ENCODE assay signal across 1 cellular context in genomic region chr6:43172127-43173007, GRCh38.
A peak's percentile ranks its signal among the peaks of the same experiment; 100 is the strongest.
TF ChIP-seq lines count a peak whose summit lies in the region.

No MANE protein-coding gene starts in this region.

TF ChIP-seq in HepG2, 621 proteins besides CTCF, POLR2A, EP300 and RAD21 (continued from another document and continues in another):
- TF ChIP-seq, protein P1, sequence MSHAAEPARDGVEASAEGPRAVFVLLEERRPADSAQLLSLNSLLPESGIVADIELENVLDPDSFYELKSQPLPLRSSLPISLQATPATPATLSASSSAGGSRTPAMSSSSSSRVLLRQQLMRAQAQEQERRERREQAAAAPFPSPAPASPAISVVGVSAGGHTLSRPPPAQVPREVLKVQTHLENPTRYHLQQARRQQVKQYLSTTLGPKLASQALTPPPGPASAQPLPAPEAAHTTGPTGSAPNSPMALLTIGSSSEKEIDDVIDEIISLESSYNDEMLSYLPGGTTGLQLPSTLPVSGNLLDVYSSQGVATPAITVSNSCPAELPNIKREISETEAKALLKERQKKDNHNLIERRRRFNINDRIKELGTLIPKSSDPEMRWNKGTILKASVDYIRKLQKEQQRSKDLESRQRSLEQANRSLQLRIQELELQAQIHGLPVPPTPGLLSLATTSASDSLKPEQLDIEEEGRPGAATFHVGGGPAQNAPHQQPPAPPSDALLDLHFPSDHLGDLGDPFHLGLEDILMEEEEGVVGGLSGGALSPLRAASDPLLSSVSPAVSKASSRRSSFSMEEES (CRISPR knock-in tag; IDR thresholded peaks at IDR 0.05), result 0 out of 2 replicates have a peak, but pooled peaks have one; percentile 10
- TF ChIP-seq, protein P2, sequence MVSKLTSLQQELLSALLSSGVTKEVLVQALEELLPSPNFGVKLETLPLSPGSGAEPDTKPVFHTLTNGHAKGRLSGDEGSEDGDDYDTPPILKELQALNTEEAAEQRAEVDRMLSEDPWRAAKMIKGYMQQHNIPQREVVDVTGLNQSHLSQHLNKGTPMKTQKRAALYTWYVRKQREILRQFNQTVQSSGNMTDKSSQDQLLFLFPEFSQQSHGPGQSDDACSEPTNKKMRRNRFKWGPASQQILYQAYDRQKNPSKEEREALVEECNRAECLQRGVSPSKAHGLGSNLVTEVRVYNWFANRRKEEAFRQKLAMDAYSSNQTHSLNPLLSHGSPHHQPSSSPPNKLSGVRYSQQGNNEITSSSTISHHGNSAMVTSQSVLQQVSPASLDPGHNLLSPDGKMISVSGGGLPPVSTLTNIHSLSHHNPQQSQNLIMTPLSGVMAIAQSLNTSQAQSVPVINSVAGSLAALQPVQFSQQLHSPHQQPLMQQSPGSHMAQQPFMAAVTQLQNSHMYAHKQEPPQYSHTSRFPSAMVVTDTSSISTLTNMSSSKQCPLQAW (CRISPR knock-in tag; IDR thresholded peaks at IDR 0.05), result peak; percentile 50; the same call in 1 of the 2 replicates
- TF ChIP-seq ZNF234 (CRISPR knock-in tag; conservative IDR thresholded peaks at IDR 0.05) (0 out of 2 replicates have a peak, but pooled peaks have one; percentile 69), ZNF280B (CRISPR knock-in tag; IDR thresholded peaks at IDR 0.05; ENCODE audit: borderline replicate concordance) (peak; percentile 6; the same call in 1 of the 2 replicates), ZFP37 (CRISPR knock-in tag; IDR thresholded peaks at IDR 0.05; ENCODE audit: borderline replicate concordance) (0 out of 2 replicates have a peak, but pooled peaks have one; percentile 60), ERF (CRISPR knock-in tag; IDR thresholded peaks at IDR 0.05) (0 out of 2 replicates have a peak, but pooled peaks have one; percentile 12), ZNF768 (CRISPR knock-in tag; IDR thresholded peaks at IDR 0.05) (0 out of 2 replicates have a peak, but pooled peaks have one; percentile 33), ATM (IDR thresholded peaks at IDR 0.05; ENCODE audit: borderline replicate concordance) (no peak), PLRG1 (conservative IDR thresholded peaks at IDR 0.05) (no peak), SP1 (IDR thresholded peaks at IDR 0.05) (no peak), SP1 (CRISPR knock-in tag; IDR thresholded peaks at IDR 0.05) (0 out of 2 replicates have a peak, but pooled peaks have one; percentile 31), KDM3A (CRISPR knock-in tag; IDR thresholded peaks at IDR 0.05; ENCODE audit: low read depth) (peak; percentile 57; the same call in 1 of the 2 replicates), ZNF124 (CRISPR knock-in tag; IDR thresholded peaks at IDR 0.05) (0 out of 2 replicates have a peak, but pooled peaks have one; percentile 61), TBX2 (CRISPR knock-in tag; IDR thresholded peaks at IDR 0.05; ENCODE audit: borderline replicate concordance) (peak; percentile 50; the same call in 1 of the 2 replicates), ZNF333 (CRISPR knock-in tag; IDR thresholded peaks at IDR 0.05; ENCODE audit: borderline replicate concordance) (peak; percentile 77; the same call in 1 of the 2 replicates), ZNF605 (CRISPR knock-in tag; IDR thresholded peaks at IDR 0.05) (peak; percentile 59; the same call in 1 of the 2 replicates), CENPX (CRISPR knock-in tag; IDR thresholded peaks at IDR 0.05) (no peak), ZNF263 (CRISPR knock-in tag; IDR thresholded peaks at IDR 0.05) (peak; percentile 50; the same call in 1 of the 2 replicates), TGIF2 (CRISPR knock-in tag; IDR thresholded peaks at IDR 0.05) (peak; percentile 39; the same call in 1 of the 2 replicates), HNF1A (IDR thresholded peaks at IDR 0.05; ENCODE audit: low read depth) (no peak), HNF1A (CRISPR knock-in tag; IDR thresholded peaks at IDR 0.05; ENCODE audit: borderline replicate concordance) (peak; percentile 34), ZNF264 (CRISPR knock-in tag; IDR thresholded peaks at IDR 0.05) (no peak), KDM5A (IDR thresholded peaks at IDR 0.05; ENCODE audit: borderline replicate concordance, low read length) (peak; percentile 21; the same call in 1 of the 2 replicates), ZNF138 (CRISPR knock-in tag; IDR thresholded peaks at IDR 0.05; ENCODE audit: low read depth) (0 out of 2 replicates have a peak, but pooled peaks have one; percentile 25), MYC (CRISPR knock-in tag; IDR thresholded peaks at IDR 0.05; ENCODE audit: borderline replicate concordance) (peak; percentile 54), MTA1 (CRISPR knock-in tag; IDR thresholded peaks at IDR 0.05; ENCODE audit: borderline replicate concordance) (peak; percentile 73; the same call in 1 of the 2 replicates), ZNF225 (CRISPR knock-in tag; IDR thresholded peaks at IDR 0.05) (0 out of 2 replicates have a peak, but pooled peaks have one; percentile 42), SALL1 (CRISPR knock-in tag; IDR thresholded peaks at IDR 0.05) (peak; percentile 25; the same call in 1 of the 2 replicates), GATAD2A (CRISPR knock-in tag; IDR thresholded peaks at IDR 0.05) (0 out of 2 replicates have a peak, but pooled peaks have one; percentile 9), HES4 (CRISPR knock-in tag; IDR thresholded peaks at IDR 0.05; ENCODE audit: borderline replicate concordance) (no peak), BCL6 (CRISPR knock-in tag; IDR thresholded peaks at IDR 0.05) (0 out of 2 replicates have a peak, but pooled peaks have one; percentile 3), ZBTB26 (CRISPR knock-in tag; IDR thresholded peaks at IDR 0.05; ENCODE audit: borderline replicate concordance) (0 out of 2 replicates have a peak, but pooled peaks have one; percentile 19)
- TF ChIP-seq, protein P3, sequence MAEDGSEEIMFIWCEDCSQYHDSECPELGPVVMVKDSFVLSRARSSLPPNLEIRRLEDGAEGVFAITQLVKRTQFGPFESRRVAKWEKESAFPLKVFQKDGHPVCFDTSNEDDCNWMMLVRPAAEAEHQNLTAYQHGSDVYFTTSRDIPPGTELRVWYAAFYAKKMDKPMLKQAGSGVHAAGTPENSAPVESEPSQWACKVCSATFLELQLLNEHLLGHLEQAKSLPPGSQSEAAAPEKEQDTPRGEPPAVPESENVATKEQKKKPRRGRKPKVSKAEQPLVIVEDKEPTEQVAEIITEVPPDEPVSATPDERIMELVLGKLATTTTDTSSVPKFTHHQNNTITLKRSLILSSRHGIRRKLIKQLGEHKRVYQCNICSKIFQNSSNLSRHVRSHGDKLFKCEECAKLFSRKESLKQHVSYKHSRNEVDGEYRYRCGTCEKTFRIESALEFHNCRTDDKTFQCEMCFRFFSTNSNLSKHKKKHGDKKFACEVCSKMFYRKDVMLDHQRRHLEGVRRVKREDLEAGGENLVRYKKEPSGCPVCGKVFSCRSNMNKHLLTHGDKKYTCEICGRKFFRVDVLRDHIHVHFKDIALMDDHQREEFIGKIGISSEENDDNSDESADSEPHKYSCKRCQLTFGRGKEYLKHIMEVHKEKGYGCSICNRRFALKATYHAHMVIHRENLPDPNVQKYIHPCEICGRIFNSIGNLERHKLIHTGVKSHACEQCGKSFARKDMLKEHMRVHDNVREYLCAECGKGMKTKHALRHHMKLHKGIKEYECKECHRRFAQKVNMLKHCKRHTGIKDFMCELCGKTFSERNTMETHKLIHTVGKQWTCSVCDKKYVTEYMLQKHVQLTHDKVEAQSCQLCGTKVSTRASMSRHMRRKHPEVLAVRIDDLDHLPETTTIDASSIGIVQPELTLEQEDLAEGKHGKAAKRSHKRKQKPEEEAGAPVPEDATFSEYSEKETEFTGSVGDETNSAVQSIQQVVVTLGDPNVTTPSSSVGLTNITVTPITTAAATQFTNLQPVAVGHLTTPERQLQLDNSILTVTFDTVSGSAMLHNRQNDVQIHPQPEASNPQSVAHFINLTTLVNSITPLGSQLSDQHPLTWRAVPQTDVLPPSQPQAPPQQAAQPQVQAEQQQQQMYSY (CRISPR knock-in tag; IDR thresholded peaks at IDR 0.05), result no peak
- TF ChIP-seq, protein P4, sequence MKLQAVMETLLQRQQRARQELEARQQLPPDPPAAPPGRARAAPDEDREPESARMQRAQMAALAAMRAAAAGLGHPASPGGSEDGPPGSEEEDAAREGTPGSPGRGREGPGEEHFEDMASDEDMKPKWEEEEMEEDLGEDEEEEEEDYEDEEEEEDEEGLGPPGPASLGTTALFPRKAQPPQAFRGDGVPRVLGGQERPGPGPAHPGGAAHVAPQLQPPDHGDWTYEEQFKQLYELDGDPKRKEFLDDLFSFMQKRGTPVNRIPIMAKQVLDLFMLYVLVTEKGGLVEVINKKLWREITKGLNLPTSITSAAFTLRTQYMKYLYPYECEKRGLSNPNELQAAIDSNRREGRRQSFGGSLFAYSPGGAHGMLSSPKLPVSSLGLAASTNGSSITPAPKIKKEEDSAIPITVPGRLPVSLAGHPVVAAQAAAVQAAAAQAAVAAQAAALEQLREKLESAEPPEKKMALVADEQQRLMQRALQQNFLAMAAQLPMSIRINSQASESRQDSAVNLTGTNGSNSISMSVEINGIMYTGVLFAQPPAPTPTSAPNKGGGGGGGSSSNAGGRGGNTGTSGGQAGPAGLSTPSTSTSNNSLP (IDR thresholded peaks at IDR 0.05; ENCODE audit: low read depth, low read length), result no peak
- TF ChIP-seq, protein P5, sequence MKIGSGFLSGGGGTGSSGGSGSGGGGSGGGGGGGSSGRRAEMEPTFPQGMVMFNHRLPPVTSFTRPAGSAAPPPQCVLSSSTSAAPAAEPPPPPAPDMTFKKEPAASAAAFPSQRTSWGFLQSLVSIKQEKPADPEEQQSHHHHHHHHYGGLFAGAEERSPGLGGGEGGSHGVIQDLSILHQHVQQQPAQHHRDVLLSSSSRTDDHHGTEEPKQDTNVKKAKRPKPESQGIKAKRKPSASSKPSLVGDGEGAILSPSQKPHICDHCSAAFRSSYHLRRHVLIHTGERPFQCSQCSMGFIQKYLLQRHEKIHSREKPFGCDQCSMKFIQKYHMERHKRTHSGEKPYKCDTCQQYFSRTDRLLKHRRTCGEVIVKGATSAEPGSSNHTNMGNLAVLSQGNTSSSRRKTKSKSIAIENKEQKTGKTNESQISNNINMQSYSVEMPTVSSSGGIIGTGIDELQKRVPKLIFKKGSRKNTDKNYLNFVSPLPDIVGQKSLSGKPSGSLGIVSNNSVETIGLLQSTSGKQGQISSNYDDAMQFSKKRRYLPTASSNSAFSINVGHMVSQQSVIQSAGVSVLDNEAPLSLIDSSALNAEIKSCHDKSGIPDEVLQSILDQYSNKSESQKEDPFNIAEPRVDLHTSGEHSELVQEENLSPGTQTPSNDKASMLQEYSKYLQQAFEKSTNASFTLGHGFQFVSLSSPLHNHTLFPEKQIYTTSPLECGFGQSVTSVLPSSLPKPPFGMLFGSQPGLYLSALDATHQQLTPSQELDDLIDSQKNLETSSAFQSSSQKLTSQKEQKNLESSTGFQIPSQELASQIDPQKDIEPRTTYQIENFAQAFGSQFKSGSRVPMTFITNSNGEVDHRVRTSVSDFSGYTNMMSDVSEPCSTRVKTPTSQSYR (CRISPR knock-in tag; IDR thresholded peaks at IDR 0.05; ENCODE audit: borderline replicate concordance), result no peak
